11 cellular contexts compared by ENCODE assay signal in genomic region chr11:83073248-83073647, GRCh38. TPM values are rescaled to one million over a fixed set of nuclear protein-coding genes. Genes with fewer than 3 reads are reported as not detected.
DNase-seq lines count a peak whose midpoint lies in the region; FAIRE-seq and TF ChIP-seq lines count a peak whose summit lies in the region.
"Had no signal": no experiment of that assay in that cellular context is flagged by ENCODE, and none has a peak within 500 bp of the region (broad histone marks: within the 10 kb centered on the region; RNA-seq: fewer than 3 reads in every experiment).

No MANE protein-coding gene starts in this region.

- H3K4me1 ChIP-seq in ES-I3 (ENCODE audit: insufficient read depth, low read length) (peaks cover 14% of the 10 kb centered on the region), NT2/D1 (ENCODE audit: insufficient read depth, insufficient read length) (no peaks in the 10 kb centered on the region)

- DNase-seq in NT2/D1 (ENCODE audit: low read depth, low spot score) = no peak
- DNase-seq in fibroblast of the aortic adventitia (ENCODE audit: low read depth) = no peak
- no peak for DNase-seq in retinal pigment epithelial cell (ENCODE audit: low read depth)
- no peak for DNase-seq in epidermal melanocyte (ENCODE audit: insufficient read length, low spot score)
- no peak for DNase-seq in GM19240 (ENCODE audit: insufficient read length, low spot score)
- no peak for DNase-seq in head of caudate nucleus
- no peak for DNase-seq in H54 (ENCODE audit: insufficient read length, low spot score)
- DNase-seq: activated CD8-positive, alpha-beta memory T cell treated with anti-CD3 and anti-CD28 coated beads, Interleukin-2, amount 50 U/mL, for 4 hours; GDM1; stimulated activated CD8-positive, alpha-beta memory T cell treated with anti-CD3 and anti-CD28 coated beads, Interleukin-4, amount 100 ng/mL, for 48 hours had no signal

- H3K9ac ChIP-seq in ES-I3 (ENCODE audit: low read depth, low read length) = peak overlapping the region; percentile 82; the same call in 1 of the 2 replicates
- no peak overlapping the region for H3K9ac ChIP-seq in NT2/D1 (ENCODE audit: insufficient read length, low read depth)

- no peak for TF ChIP-seq CTCF in fibroblast of the aortic adventitia (IDR thresholded peaks at IDR 0.05; ENCODE audit: insufficient read depth, low read length)
- TF ChIP-seq CTCF in retinal pigment epithelial cell (conservative IDR thresholded peaks at IDR 0.05; ENCODE audit: low read depth, low read length) = no peak

- H3K36me3 ChIP-seq in ES-I3 (ENCODE audit: insufficient read depth, low read length) = no peaks in the 10 kb centered on the region
- peaks cover 45% of the 10 kb centered on the region for H3K36me3 ChIP-seq in NT2/D1 (ENCODE audit: insufficient read depth, insufficient read length, low read length)

- no peak for FAIRE-seq in H54 (lab: Jason Lieb, UNC)

- no peaks in the 10 kb centered on the region for H3K9me3 ChIP-seq in ES-I3 (ENCODE audit: control insufficient read depth, insufficient read depth, low read length)
- no peaks in the 10 kb centered on the region for H3K9me3 ChIP-seq in NT2/D1 (ENCODE audit: insufficient read depth, low read length)

- H3K27me3 ChIP-seq in NT2/D1 (ENCODE audit: insufficient read depth, insufficient read length) = no peaks in the 10 kb centered on the region

- intact Hi-C loops in head of caudate nucleus (cut with DNase I) = loop anchor here (5.0 to 10.0 kb wide), 3 partner anchors 48 to 168 kb away; partner anchors contain the start of genes DDIAS and PRCP

- no peak for TF ChIP-seq POLR2A in H54 (IDR thresholded peaks at IDR 0.05; ENCODE audit: low read depth, low read length)

- peak overlapping the region; percentile 96 for H3K4me3 ChIP-seq in NT2/D1 (ENCODE audit: insufficient read length, low read depth)
- H3K4me3 ChIP-seq in fibroblast of the aortic adventitia (ENCODE audit: low read depth, low read length) = peak overlapping the region; percentile 86
- H3K4me3 ChIP-seq in retinal pigment epithelial cell (ENCODE audit: low read length) = peak overlapping the region; percentile 97

RNA-seq across cellular contexts. Expression of gene RAB30, which starts 1.6 kb away (rescaled TPM):
- total RNA-seq in fibroblast of the aortic adventitia (ENCODE audit: low replicate concordance) = 11.7 and 25.9 TPM in 2 replicates
